1 cellular context compared by ENCODE assay signal in genomic region chr19:1040476-1041271, GRCh38.
A peak's percentile ranks its signal among the peaks of the same experiment; 100 is the strongest.
TF ChIP-seq lines count a peak whose summit lies in the region.

No MANE protein-coding gene starts in this region.

TF ChIP-seq in A549, 52 proteins besides CTCF, POLR2A, EP300 and RAD21 (continued from another document):
- TF ChIP-seq PBX3 (IDR thresholded peaks at IDR 0.05): peak; percentile 98
- no peak for TF ChIP-seq EHF (CRISPR knock-in tag; IDR thresholded peaks at IDR 0.05)
